ENCODE assay signal across 22 cellular contexts in genomic region chr5:124059200-124059599, GRCh38.
A peak's percentile ranks its signal among the peaks of the same experiment; 100 is the strongest.
DNase-seq lines count a peak whose midpoint lies in the region; ATAC-seq and TF ChIP-seq lines count a peak whose summit lies in the region.
"Had no signal": no experiment of that assay in that cellular context is flagged by ENCODE, and none has a peak within 500 bp of the region (broad histone marks: within the 10 kb centered on the region; RNA-seq: fewer than 3 reads in every experiment).

No MANE protein-coding gene starts in this region.

- H3K4me1 ChIP-seq in OCI-LY1 (ENCODE audit: insufficient read depth, low read length, severe bottlenecking) (peaks cover 53% of the 10 kb centered on the region), A673 (ENCODE audit: insufficient read depth, low read length, poor library complexity, severe bottlenecking) (no peaks in the 10 kb centered on the region)
- H3K4me1 ChIP-seq: testis had no signal

- peak; percentile 17 for DNase-seq in H4 (ENCODE audit: low spot score)
- peak; percentile 71 for DNase-seq in epithelial cell of prostate (ENCODE audit: low read depth, low spot score)
- no peak for DNase-seq in omental fat pad (ENCODE audit: low spot score)
- no peak for DNase-seq in A673 (ENCODE audit: low spot score)
- DNase-seq in activated CD4-positive, alpha-beta T cell treated with anti-CD3 and anti-CD28 coated beads, Interleukin-2, amount 50 U/mL, for 4 hours, result no peak
- DNase-seq in NCI-H187 (lab: John Stamatoyannopoulos, UW), result no peak
- DNase-seq: activated naive CD8-positive, alpha-beta T cell treated with anti-CD3 and anti-CD28 coated beads, Interleukin-2, amount 10 ng/mL, durations not matched to agents 7 days and 5 days; brain microvascular endothelial cell; CD8-positive, alpha-beta memory T cell; DND-41; gastrocnemius medialis; Karpas-422; left cardiac atrium; midbrain; NCI-H1417 treated with DMSO at 0.1 percent for 48 hours; NCI-H2171 treated with DMSO at 0.1 percent for 48 hours; T-helper 9 cell; testis had no signal

- ATAC-seq in omental fat pad (ENCODE audit: low FRiP score) (peak; percentile 67), HG02623 (IDR thresholded peaks at IDR 0.05; ENCODE audit: unreplicated experiment) (no peak)
- ATAC-seq: activated CD4-positive, CD25-positive, alpha-beta regulatory T cell treated with anti-CD3 and anti-CD28 coated beads, Interleukin-2, amount 50 U/mL, for 24 hours; gastrocnemius medialis; SK-N-SH treated with all-trans-retinoic acid at 6 μM for 48 hours had no signal

- TF ChIP-seq CTCF in OCI-LY1 (IDR thresholded peaks at IDR 0.05; ENCODE audit: low read length) (no peak), omental fat pad (IDR thresholded peaks at IDR 0.05) (no peak), A673 (conservative IDR thresholded peaks at IDR 0.05; ENCODE audit: low read depth, low read length) (no peak)

- no peaks in the 10 kb centered on the region for H3K79me2 ChIP-seq in OCI-LY1 (ENCODE audit: insufficient read depth, low read length)

- no peak overlapping the region for H3K9ac ChIP-seq in OCI-LY1 (ENCODE audit: low read length)

- H3K4me3 ChIP-seq in OCI-LY1 (ENCODE audit: low read depth, low read length, poor library complexity, severe bottlenecking), result no peak overlapping the region
- no peak overlapping the region for H3K4me3 ChIP-seq in A673 (ENCODE audit: low read depth, low read length, poor library complexity, severe bottlenecking)
- H3K4me3 ChIP-seq: gastrocnemius medialis, testis had no signal

- no peak overlapping the region for H3K4me2 ChIP-seq in OCI-LY1 (ENCODE audit: low read length)

- no TSS peak for BruUV-seq in A673 (replicated peaks; lab: Mats Ljungman, UMichigan)

- H3K9me3 ChIP-seq in OCI-LY1 (ENCODE audit: low read length) (peaks cover 6% of the 10 kb centered on the region), A673 (ENCODE audit: low read depth, low read length, poor library complexity, severe bottlenecking) (no peaks in the 10 kb centered on the region)
- H3K9me3 ChIP-seq: gastrocnemius medialis, testis had no signal

- H3K27me3 ChIP-seq in OCI-LY1 (ENCODE audit: insufficient read depth, low read length) (no peaks in the 10 kb centered on the region), A673 (replicated peaks; ENCODE audit: insufficient read depth, low read depth, low read length, poor library complexity) (peaks cover 8% of the 10 kb centered on the region)
- H3K27me3 ChIP-seq: brain microvascular endothelial cell, gastrocnemius medialis, testis had no signal

- H3K36me3 ChIP-seq in OCI-LY1 (ENCODE audit: insufficient read depth, low read length) (no peaks in the 10 kb centered on the region), A673 (ENCODE audit: insufficient read depth, low read length, poor library complexity, severe bottlenecking) (no peaks in the 10 kb centered on the region)
- H3K36me3 ChIP-seq: brain microvascular endothelial cell, gastrocnemius medialis had no signal

- POLR2A ChIA-PET in A673 (lab: Charles Lee; ENCODE audit: low non-redundant PET), result no interaction called here

- no peaks in the 10 kb centered on the region for H3K9me2 ChIP-seq in OCI-LY1 (ENCODE audit: low read depth, low read length)

- peak overlapping the region; percentile 64; the same call in 1 of the 2 replicates for H2AFZ ChIP-seq in OCI-LY1 (ENCODE audit: low read length)

- H3F3A ChIP-seq in OCI-LY1 (ENCODE audit: insufficient read depth, low read length), result no peaks in the 10 kb centered on the region

- H3K27ac ChIP-seq in OCI-LY1 (ENCODE audit: low read depth, low read length, poor library complexity, severe bottlenecking) (peak overlapping the region; percentile 92), epithelial cell of prostate (no peak overlapping the region), A673 (ENCODE audit: low read depth, low read length, poor library complexity, severe bottlenecking) (no peak overlapping the region)
- H3K27ac ChIP-seq: brain microvascular endothelial cell, gastrocnemius medialis, testis had no signal

- intact Hi-C loops in A673 (cut with micrococcal nuclease; ENCODE audit: unreplicated experiment), result no loop called here

- CTCF ChIA-PET in A673 (lab: Charles Lee), result no interaction called here

- H4K20me1 ChIP-seq in OCI-LY1 (ENCODE audit: insufficient read depth, low read length), result no peaks in the 10 kb centered on the region

Comparison
In these comparisons a context has a peak if more than half of its experiments do, and no peak if none do; other contexts are left out.
1. DNase-seq: peak in H4 (single experiment) and epithelial cell of prostate (single experiment); none in omental fat pad (single experiment), A673 (single experiment), activated CD4-positive, alpha-beta T cell treated with anti-CD3 and anti-CD28 coated beads, Interleukin-2, amount 50 U/mL, for 4 hours (0 of 2) and NCI-H187 (0 of 2).